1 cellular context compared by ENCODE assay signal in genomic region chr1:45574105-45574626, GRCh38.
A peak's percentile ranks its signal among the peaks of the same experiment; 100 is the strongest.
TF ChIP-seq lines count a peak whose summit lies in the region.

No MANE protein-coding gene starts in this region.

TF ChIP-seq in K562, 482 proteins besides CTCF, POLR2A, EP300 and RAD21 (continued from another document and continues in another):
- 0 out of 2 replicates have a peak, but pooled peaks have one; percentile 56 for TF ChIP-seq RERE (CRISPR knock-in tag; IDR thresholded peaks at IDR 0.05; ENCODE audit: borderline replicate concordance)
- TF ChIP-seq FOSL1 (tag; conservative IDR thresholded peaks at IDR 0.05) = peak; percentile 39; the same call in 1 of the 2 replicates
- TF ChIP-seq ZKSCAN8 (CRISPR knock-in tag; IDR thresholded peaks at IDR 0.05) = no peak
- no peak for TF ChIP-seq ZNF77 (CRISPR knock-in tag; IDR thresholded peaks at IDR 0.05)
- no peak for TF ChIP-seq DNMT1 (IDR thresholded peaks at IDR 0.05)
- TF ChIP-seq, protein P1, sequence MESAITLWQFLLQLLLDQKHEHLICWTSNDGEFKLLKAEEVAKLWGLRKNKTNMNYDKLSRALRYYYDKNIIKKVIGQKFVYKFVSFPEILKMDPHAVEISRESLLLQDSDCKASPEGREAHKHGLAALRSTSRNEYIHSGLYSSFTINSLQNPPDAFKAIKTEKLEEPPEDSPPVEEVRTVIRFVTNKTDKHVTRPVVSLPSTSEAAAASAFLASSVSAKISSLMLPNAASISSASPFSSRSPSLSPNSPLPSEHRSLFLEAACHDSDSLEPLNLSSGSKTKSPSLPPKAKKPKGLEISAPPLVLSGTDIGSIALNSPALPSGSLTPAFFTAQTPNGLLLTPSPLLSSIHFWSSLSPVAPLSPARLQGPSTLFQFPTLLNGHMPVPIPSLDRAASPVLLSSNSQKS (CRISPR knock-in tag; IDR thresholded peaks at IDR 0.05) = no peak
- no peak for TF ChIP-seq ZNF197 (CRISPR knock-in tag; IDR thresholded peaks at IDR 0.05; ENCODE audit: low read depth)
- 0 out of 4 replicates have a peak, but pooled peaks of 1 of the 2 experiments have one; percentile 6 for TF ChIP-seq NONO (IDR thresholded peaks at IDR 0.05; ENCODE audit: low read depth in 2 of 2, low read length in 1 of 2)
- TF ChIP-seq ZNF586 (CRISPR knock-in tag; conservative IDR thresholded peaks at IDR 0.05) = no peak
- TF ChIP-seq E4F1 (CRISPR knock-in tag; IDR thresholded peaks at IDR 0.05; ENCODE audit: borderline replicate concordance) = peak; percentile 86; the same call in 1 of the 2 replicates
- TF ChIP-seq ARID1B (IDR thresholded peaks at IDR 0.05) = peak; percentile 83
- no peak for TF ChIP-seq POLR2H (tag; IDR thresholded peaks at IDR 0.05; ENCODE audit: low read depth)
- TF ChIP-seq TFAP4 (CRISPR knock-in tag; IDR thresholded peaks at IDR 0.05; ENCODE audit: borderline replicate concordance) = no peak
- TF ChIP-seq MGA (IDR thresholded peaks at IDR 0.05) = no peak
- TF ChIP-seq, protein P2, sequence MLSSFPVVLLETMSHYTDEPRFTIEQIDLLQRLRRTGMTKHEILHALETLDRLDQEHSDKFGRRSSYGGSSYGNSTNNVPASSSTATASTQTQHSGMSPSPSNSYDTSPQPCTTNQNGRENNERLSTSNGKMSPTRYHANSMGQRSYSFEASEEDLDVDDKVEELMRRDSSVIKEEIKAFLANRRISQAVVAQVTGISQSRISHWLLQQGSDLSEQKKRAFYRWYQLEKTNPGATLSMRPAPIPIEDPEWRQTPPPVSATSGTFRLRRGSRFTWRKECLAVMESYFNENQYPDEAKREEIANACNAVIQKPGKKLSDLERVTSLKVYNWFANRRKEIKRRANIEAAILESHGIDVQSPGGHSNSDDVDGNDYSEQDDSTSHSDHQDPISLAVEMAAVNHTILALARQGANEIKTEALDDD (IDR thresholded peaks at IDR 0.05) = peak; percentile 86
- no peak for TF ChIP-seq KDM2B (CRISPR knock-in tag; IDR thresholded peaks at IDR 0.05)
- peak; percentile 22; the same call in 1 of the 2 replicates for TF ChIP-seq TRIM28 (IDR thresholded peaks at IDR 0.05)
- TF ChIP-seq, protein P3, sequence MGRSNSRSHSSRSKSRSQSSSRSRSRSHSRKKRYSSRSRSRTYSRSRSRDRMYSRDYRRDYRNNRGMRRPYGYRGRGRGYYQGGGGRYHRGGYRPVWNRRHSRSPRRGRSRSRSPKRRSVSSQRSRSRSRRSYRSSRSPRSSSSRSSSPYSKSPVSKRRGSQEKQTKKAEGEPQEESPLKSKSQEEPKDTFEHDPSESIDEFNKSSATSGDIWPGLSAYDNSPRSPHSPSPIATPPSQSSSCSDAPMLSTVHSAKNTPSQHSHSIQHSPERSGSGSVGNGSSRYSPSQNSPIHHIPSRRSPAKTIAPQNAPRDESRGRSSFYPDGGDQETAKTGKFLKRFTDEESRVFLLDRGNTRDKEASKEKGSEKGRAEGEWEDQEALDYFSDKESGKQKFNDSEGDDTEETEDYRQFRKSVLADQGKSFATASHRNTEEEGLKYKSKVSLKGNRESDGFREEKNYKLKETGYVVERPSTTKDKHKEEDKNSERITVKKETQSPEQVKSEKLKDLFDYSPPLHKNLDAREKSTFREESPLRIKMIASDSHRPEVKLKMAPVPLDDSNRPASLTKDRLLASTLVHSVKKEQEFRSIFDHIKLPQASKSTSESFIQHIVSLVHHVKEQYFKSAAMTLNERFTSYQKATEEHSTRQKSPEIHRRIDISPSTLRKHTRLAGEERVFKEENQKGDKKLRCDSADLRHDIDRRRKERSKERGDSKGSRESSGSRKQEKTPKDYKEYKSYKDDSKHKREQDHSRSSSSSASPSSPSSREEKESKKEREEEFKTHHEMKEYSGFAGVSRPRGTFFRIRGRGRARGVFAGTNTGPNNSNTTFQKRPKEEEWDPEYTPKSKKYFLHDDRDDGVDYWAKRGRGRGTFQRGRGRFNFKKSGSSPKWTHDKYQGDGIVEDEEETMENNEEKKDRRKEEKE (IDR thresholded peaks at IDR 0.05; ENCODE audit: borderline replicate concordance in 1 of 2, control insufficient read depth in 1 of 2, low read depth in 2 of 2, low read length in 1 of 2) = no peak
- no peak for TF ChIP-seq HOXB6 (CRISPR knock-in tag; IDR thresholded peaks at IDR 0.05; ENCODE audit: borderline replicate concordance)
- TF ChIP-seq BCOR (IDR thresholded peaks at IDR 0.05) = peak; percentile 16; the same call in 1 of the 2 replicates
- no peak for TF ChIP-seq ZNF740 (CRISPR knock-in tag; IDR thresholded peaks at IDR 0.05)
- no peak for TF ChIP-seq ZNF740 (tag; IDR thresholded peaks at IDR 0.05)
- peak; percentile 63; the same call in 1 of the 2 replicates for TF ChIP-seq NCOR1 (IDR thresholded peaks at IDR 0.05)
